Comparison of ENCODE assay signal across 1 cellular context in genomic region chr1:66393586-66394334, GRCh38.
TF ChIP-seq lines count a peak whose summit lies in the region.

No MANE protein-coding gene starts in this region.

TF ChIP-seq in GM12878, 131 proteins besides CTCF, POLR2A, EP300 and RAD21 (continued from another document):
- TF ChIP-seq, protein P1, sequence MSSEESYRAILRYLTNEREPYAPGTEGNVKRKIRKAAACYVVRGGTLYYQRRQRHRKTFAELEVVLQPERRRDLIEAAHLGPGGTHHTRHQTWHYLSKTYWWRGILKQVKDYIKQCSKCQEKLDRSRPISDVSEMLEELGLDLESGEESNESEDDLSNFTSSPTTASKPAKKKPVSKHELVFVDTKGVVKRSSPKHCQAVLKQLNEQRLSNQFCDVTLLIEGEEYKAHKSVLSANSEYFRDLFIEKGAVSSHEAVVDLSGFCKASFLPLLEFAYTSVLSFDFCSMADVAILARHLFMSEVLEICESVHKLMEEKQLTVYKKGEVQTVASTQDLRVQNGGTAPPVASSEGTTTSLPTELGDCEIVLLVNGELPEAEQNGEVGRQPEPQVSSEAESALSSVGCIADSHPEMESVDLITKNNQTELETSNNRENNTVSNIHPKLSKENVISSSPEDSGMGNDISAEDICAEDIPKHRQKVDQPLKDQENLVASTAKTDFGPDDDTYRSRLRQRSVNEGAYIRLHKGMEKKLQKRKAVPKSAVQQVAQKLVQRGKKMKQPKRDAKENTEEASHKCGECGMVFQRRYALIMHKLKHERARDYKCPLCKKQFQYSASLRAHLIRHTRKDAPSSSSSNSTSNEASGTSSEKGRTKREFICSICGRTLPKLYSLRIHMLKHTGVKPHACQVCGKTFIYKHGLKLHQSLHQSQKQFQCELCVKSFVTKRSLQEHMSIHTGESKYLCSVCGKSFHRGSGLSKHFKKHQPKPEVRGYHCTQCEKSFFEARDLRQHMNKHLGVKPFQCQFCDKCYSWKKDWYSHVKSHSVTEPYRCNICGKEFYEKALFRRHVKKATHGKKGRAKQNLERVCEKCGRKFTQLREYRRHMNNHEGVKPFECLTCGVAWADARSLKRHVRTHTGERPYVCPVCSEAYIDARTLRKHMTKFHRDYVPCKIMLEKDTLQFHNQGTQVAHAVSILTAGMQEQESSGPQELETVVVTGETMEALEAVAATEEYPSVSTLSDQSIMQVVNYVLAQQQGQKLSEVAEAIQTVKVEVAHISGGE (CRISPR knock-in tag; IDR thresholded peaks at IDR 0.05) = no peak
- TF ChIP-seq ZSCAN29 (IDR thresholded peaks at IDR 0.05) (no peak), TCF12 (IDR thresholded peaks at IDR 0.05; ENCODE audit: low read depth, low read length) (no peak), NR2C2 (IDR thresholded peaks at IDR 0.05; ENCODE audit: borderline replicate concordance, control insufficient read depth, insufficient read length, low read depth) (no peak), CBFB (IDR thresholded peaks at IDR 0.05; ENCODE audit: low read depth) (no peak), PKNOX1 (IDR thresholded peaks at IDR 0.05) (peak; percentile 35; the same call in 1 of the 2 replicates), PAX5 (IDR thresholded peaks at IDR 0.05; ENCODE audit: borderline replicate concordance, low read depth, low read length) (peak; percentile 56; the same call in 1 of the 2 replicates), JUNB (IDR thresholded peaks at IDR 0.05) (no peak), NRF1 (conservative IDR thresholded peaks at IDR 0.05; ENCODE audit: low read depth, low read length) (no peak), PRDM15 (CRISPR knock-in tag; IDR thresholded peaks at IDR 0.05) (no peak), ZNF687 (IDR thresholded peaks at IDR 0.05) (0 out of 2 replicates have a peak, but pooled peaks have one; percentile 23), RELA (IDR thresholded peaks at IDR 0.05; ENCODE audit: borderline replicate concordance, partially characterized antibody) (no peak), MEF2A (IDR thresholded peaks at IDR 0.05; ENCODE audit: insufficient read depth, low read depth, low read length) (no peak), MYB (IDR thresholded peaks at IDR 0.05; ENCODE audit: borderline replicate concordance, low read depth, low read length) (no peak), EED (IDR thresholded peaks at IDR 0.05; ENCODE audit: low read depth) (0 out of 2 replicates have a peak, but pooled peaks have one; percentile 53), RB1 (IDR thresholded peaks at IDR 0.05; ENCODE audit: borderline replicate concordance) (no peak)
- TF ChIP-seq, protein P2, sequence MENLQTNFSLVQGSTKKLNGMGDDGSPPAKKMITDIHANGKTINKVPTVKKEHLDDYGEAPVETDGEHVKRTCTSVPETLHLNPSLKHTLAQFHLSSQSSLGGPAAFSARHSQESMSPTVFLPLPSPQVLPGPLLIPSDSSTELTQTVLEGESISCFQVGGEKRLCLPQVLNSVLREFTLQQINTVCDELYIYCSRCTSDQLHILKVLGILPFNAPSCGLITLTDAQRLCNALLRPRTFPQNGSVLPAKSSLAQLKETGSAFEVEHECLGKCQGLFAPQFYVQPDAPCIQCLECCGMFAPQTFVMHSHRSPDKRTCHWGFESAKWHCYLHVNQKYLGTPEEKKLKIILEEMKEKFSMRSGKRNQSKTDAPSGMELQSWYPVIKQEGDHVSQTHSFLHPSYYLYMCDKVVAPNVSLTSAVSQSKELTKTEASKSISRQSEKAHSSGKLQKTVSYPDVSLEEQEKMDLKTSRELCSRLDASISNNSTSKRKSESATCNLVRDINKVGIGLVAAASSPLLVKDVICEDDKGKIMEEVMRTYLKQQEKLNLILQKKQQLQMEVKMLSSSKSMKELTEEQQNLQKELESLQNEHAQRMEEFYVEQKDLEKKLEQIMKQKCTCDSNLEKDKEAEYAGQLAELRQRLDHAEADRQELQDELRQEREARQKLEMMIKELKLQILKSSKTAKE (IDR thresholded peaks at IDR 0.05; ENCODE audit: low read depth, poor library complexity, severe bottlenecking) = no peak
- TF ChIP-seq, protein P3, sequence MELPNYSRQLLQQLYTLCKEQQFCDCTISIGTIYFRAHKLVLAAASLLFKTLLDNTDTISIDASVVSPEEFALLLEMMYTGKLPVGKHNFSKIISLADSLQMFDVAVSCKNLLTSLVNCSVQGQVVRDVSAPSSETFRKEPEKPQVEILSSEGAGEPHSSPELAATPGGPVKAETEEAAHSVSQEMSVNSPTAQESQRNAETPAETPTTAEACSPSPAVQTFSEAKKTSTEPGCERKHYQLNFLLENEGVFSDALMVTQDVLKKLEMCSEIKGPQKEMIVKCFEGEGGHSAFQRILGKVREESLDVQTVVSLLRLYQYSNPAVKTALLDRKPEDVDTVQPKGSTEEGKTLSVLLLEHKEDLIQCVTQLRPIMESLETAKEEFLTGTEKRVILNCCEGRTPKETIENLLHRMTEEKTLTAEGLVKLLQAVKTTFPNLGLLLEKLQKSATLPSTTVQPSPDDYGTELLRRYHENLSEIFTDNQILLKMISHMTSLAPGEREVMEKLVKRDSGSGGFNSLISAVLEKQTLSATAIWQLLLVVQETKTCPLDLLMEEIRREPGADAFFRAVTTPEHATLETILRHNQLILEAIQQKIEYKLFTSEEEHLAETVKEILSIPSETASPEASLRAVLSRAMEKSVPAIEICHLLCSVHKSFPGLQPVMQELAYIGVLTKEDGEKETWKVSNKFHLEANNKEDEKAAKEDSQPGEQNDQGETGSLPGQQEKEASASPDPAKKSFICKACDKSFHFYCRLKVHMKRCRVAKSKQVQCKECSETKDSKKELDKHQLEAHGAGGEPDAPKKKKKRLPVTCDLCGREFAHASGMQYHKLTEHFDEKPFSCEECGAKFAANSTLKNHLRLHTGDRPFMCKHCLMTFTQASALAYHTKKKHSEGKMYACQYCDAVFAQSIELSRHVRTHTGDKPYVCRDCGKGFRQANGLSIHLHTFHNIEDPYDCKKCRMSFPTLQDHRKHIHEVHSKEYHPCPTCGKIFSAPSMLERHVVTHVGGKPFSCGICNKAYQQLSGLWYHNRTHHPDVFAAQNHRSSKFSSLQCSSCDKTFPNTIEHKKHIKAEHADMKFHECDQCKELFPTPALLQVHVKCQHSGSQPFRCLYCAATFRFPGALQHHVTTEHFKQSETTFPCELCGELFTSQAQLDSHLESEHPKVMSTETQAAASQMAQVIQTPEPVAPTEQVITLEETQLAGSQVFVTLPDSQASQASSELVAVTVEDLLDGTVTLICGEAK (IDR thresholded peaks at IDR 0.05; ENCODE audit: borderline replicate concordance) = no peak
- TF ChIP-seq, protein P4, sequence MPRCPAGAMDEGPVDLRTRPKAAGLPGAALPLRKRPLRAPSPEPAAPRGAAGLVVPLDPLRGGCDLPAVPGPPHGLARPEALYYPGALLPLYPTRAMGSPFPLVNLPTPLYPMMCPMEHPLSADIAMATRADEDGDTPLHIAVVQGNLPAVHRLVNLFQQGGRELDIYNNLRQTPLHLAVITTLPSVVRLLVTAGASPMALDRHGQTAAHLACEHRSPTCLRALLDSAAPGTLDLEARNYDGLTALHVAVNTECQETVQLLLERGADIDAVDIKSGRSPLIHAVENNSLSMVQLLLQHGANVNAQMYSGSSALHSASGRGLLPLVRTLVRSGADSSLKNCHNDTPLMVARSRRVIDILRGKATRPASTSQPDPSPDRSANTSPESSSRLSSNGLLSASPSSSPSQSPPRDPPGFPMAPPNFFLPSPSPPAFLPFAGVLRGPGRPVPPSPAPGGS (IDR thresholded peaks at IDR 0.05; ENCODE audit: borderline replicate concordance, insufficient read depth, low read depth, low read length, poor library complexity, severe bottlenecking) = no peak
